In the genomic region with DNA sequence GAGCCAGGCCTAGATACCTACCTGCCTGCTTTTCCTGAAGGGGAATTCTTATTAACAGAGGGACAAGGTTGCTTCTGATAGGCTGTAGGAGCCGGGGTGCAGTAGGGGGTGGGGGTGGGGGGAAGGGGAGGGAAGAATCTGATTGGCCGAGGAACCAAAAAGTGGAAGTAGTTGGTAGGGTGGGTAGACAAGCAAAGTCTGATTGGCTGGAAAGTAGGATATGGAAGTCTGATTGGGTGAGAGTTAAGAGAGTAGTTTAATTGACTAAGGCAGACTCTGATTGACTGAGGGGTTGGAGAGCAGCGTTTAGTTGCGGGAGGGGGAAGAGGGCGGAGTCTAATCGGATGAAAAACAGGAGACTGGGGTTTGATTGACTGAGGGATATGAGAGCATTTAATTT, we compare ENCODE assay signal across 25 cellular contexts. TPM values are rescaled to one million over a fixed set of nuclear protein-coding genes. Genes with fewer than 3 reads are reported as not detected.
DNase-seq lines count a peak whose midpoint lies in the region; ATAC-seq, FAIRE-seq and TF ChIP-seq lines count a peak whose summit lies in the region.
"Had no signal": no experiment of that assay in that cellular context is flagged by ENCODE, and none has a peak within 500 bp of the region (broad histone marks: within the 10 kb centered on the region; RNA-seq: fewer than 3 reads in every experiment).

No MANE protein-coding gene starts in this region.

- peaks cover 6% of the 10 kb centered on the region for H3K27me3 Mint-ChIP-seq in GM23338 (ENCODE audit: insufficient read depth, low read depth, poor library complexity)
- no peaks in the 10 kb centered on the region for H3K27me3 Mint-ChIP-seq in activated T-helper 17 cell treated with anti-CD3 and anti-CD28 coated beads, Interleukin-2, amount 50 U/mL, for 72 hours
- peaks cover 41% of the 10 kb centered on the region for H3K27me3 Mint-ChIP-seq in activated naive CD4-positive, alpha-beta T cell treated with anti-CD3 and anti-CD28 coated beads, Interleukin-2, amount 10 ng/mL, durations not matched to agents 7 days and 5 days
- H3K27me3 Mint-ChIP-seq: type B pancreatic cell had no signal

- H3K4me1 ChIP-seq in GM23338 (ENCODE audit: insufficient read depth) (no peaks in the 10 kb centered on the region), kidney (ENCODE audit: control insufficient read depth in 1 of 2, insufficient read depth in 1 of 2, low read depth in 1 of 2, low read length in 2 of 2) (no peaks in the 10 kb centered on the region)

- CTCF ChIA-PET in activated naive CD4-positive, alpha-beta T cell treated with anti-CD3 and anti-CD28 coated beads, Interleukin-2, amount 10 ng/mL, durations not matched to agents 7 days and 5 days (lab: Charles Lee): no interaction called here

- H3K9me2 ChIP-seq in GM23338 (ENCODE audit: insufficient read depth): no peaks in the 10 kb centered on the region

- DNase-seq in GM23338 (ENCODE audit: low spot score): peak; percentile 44
- DNase-seq in OCI-M1 (lab: John Stamatoyannopoulos, UW): peak; percentile 94
- no peak for DNase-seq in NCI-H226
- no peak for DNase-seq in kidney
- no peak for DNase-seq in activated naive CD4-positive, alpha-beta T cell treated with anti-CD3 and anti-CD28 coated beads, Interleukin-2, amount 10 ng/mL, durations not matched to agents 7 days and 5 days
- no peak for DNase-seq in NCI-H446 (lab: John Stamatoyannopoulos, UW)
- DNase-seq: activated naive CD4-positive, alpha-beta T cell; activated T-cell treated with anti-CD3 and anti-CD28 coated beads for 4 hours; CD8-positive, alpha-beta memory T cell; DMS79; H7; hippocampal formation; NCI-H187 treated with DMSO at 0.1 percent for 48 hours; NK-92 treated with Interleukin-12 subunit alpha and Interleukin-12 subunit beta, amount 100 ng/mL, for 24 hours; stimulated activated CD4-positive, alpha-beta T cell treated with anti-CD3 and anti-CD28 coated beads, Interleukin-4, amount 100 ng/mL, for 1 hour had no signal

- no peaks in the 10 kb centered on the region for H3K9me3 ChIP-seq in kidney (ENCODE audit: control insufficient read depth in 1 of 2, low read length in 2 of 2)
- H3K9me3 ChIP-seq: neutrophil had no signal

- no peaks in the 10 kb centered on the region for H4K20me1 ChIP-seq in GM23338 (replicated peaks; ENCODE audit: insufficient read depth)

- H3K9me3 Mint-ChIP-seq in GM23338: peaks cover 74% of the 10 kb centered on the region
- H3K9me3 Mint-ChIP-seq in activated T-helper 17 cell treated with anti-CD3 and anti-CD28 coated beads, Interleukin-2, amount 50 U/mL, for 72 hours: no peaks in the 10 kb centered on the region
- H3K9me3 Mint-ChIP-seq in activated naive CD4-positive, alpha-beta T cell treated with anti-CD3 and anti-CD28 coated beads, Interleukin-2, amount 10 ng/mL, durations not matched to agents 7 days and 5 days: no peaks in the 10 kb centered on the region
- H3K9me3 Mint-ChIP-seq: CD8-positive, alpha-beta memory T cell; type B pancreatic cell had no signal

- H3K27ac Mint-ChIP-seq in GM23338: no peak overlapping the region
- H3K27ac Mint-ChIP-seq in activated T-helper 17 cell treated with anti-CD3 and anti-CD28 coated beads, Interleukin-2, amount 50 U/mL, for 72 hours: no peak overlapping the region
- H3K27ac Mint-ChIP-seq in activated naive CD4-positive, alpha-beta T cell treated with anti-CD3 and anti-CD28 coated beads, Interleukin-2, amount 10 ng/mL, durations not matched to agents 7 days and 5 days: no peak overlapping the region
- H3K27ac Mint-ChIP-seq: type B pancreatic cell had no signal

- H3K4me3 ChIP-seq in GM23338 (no peak overlapping the region), kidney (ENCODE audit: low read length in 2 of 2) (no peak overlapping the region)

- intact Hi-C loops in kidney (cut with DNase I): no loop called here

- H3K27ac ChIP-seq in C4-2B: peak overlapping the region; percentile 12; the same call in 1 of the 2 replicates
- H3K27ac ChIP-seq in GM23338 (ENCODE audit: low read depth): no peak overlapping the region
- no peak overlapping the region for H3K27ac ChIP-seq in kidney (ENCODE audit: low read depth in 2 of 2, low read length in 2 of 2)
- H3K27ac ChIP-seq: neutrophil had no signal

- H3F3A ChIP-seq in GM23338 (replicated peaks; ENCODE audit: low read depth): no peaks in the 10 kb centered on the region

- TF ChIP-seq CTCF in C4-2B (conservative IDR thresholded peaks at IDR 0.05) (no peak), GM23338 (conservative IDR thresholded peaks at IDR 0.05; ENCODE audit: low read depth in 2 of 2) (no peak), kidney (IDR thresholded peaks at IDR 0.05; ENCODE audit: borderline replicate concordance, extremely low read depth, insufficient read depth) (no peak)

- H3K9ac ChIP-seq in kidney (ENCODE audit: low read length in 2 of 2): no peak overlapping the region

- H3K36me3 Mint-ChIP-seq in GM23338 (ENCODE audit: low read depth): peaks cover 32% of the 10 kb centered on the region
- H3K36me3 Mint-ChIP-seq in activated T-helper 17 cell treated with anti-CD3 and anti-CD28 coated beads, Interleukin-2, amount 50 U/mL, for 72 hours (ENCODE audit: low read depth): no peaks in the 10 kb centered on the region
- H3K36me3 Mint-ChIP-seq in activated naive CD4-positive, alpha-beta T cell treated with anti-CD3 and anti-CD28 coated beads, Interleukin-2, amount 10 ng/mL, durations not matched to agents 7 days and 5 days: no peaks in the 10 kb centered on the region
- H3K36me3 Mint-ChIP-seq: CD8-positive, alpha-beta memory T cell; type B pancreatic cell had no signal

- no peaks in the 10 kb centered on the region for H3K4me1 Mint-ChIP-seq in GM23338
- H3K4me1 Mint-ChIP-seq in activated T-helper 17 cell treated with anti-CD3 and anti-CD28 coated beads, Interleukin-2, amount 50 U/mL, for 72 hours: peaks cover 13% of the 10 kb centered on the region
- peaks cover 10% of the 10 kb centered on the region for H3K4me1 Mint-ChIP-seq in activated naive CD4-positive, alpha-beta T cell treated with anti-CD3 and anti-CD28 coated beads, Interleukin-2, amount 10 ng/mL, durations not matched to agents 7 days and 5 days

- H3K27me3 ChIP-seq in GM23338 (ENCODE audit: insufficient read depth): no peaks in the 10 kb centered on the region

- no peak overlapping the region for H2AFZ ChIP-seq in GM23338

- H3K4me2 ChIP-seq in GM23338: no peak overlapping the region

- H3K4me3 Mint-ChIP-seq in GM23338: no peak overlapping the region; the same call in 2 of the 3 replicates
- H3K4me3 Mint-ChIP-seq in activated T-helper 17 cell treated with anti-CD3 and anti-CD28 coated beads, Interleukin-2, amount 50 U/mL, for 72 hours: peak overlapping the region; percentile 15
- H3K4me3 Mint-ChIP-seq in activated naive CD4-positive, alpha-beta T cell treated with anti-CD3 and anti-CD28 coated beads, Interleukin-2, amount 10 ng/mL, durations not matched to agents 7 days and 5 days: no peak overlapping the region
- H3K4me3 Mint-ChIP-seq: CD8-positive, alpha-beta memory T cell; type B pancreatic cell had no signal

- no peaks in the 10 kb centered on the region for H3K79me2 ChIP-seq in GM23338 (replicated peaks; ENCODE audit: insufficient read depth)

- ATAC-seq in GM23338: peak; percentile 34; the same call in 2 of the 3 replicates
- ATAC-seq in activated T-helper 17 cell treated with anti-CD3 and anti-CD28 coated beads, Interleukin-2, amount 50 U/mL, for 72 hours (replicated peaks): peak; percentile 78

- no peaks in the 10 kb centered on the region for H3K36me3 ChIP-seq in GM23338 (ENCODE audit: insufficient read depth)
- no peaks in the 10 kb centered on the region for H3K36me3 ChIP-seq in kidney (ENCODE audit: control insufficient read depth in 1 of 2, insufficient read depth in 2 of 2, low read length in 2 of 2)
- H3K36me3 ChIP-seq: neutrophil had no signal

- FAIRE-seq in kidney (lab: Jason Lieb, UNC): no peak
- FAIRE-seq: frontal cortex, keratinocyte, TTC549 had no signal

TF ChIP-seq in GM23338, 12 proteins besides CTCF, POLR2A, EP300 and RAD21 (continues in another document):
- TF ChIP-seq NANOG (IDR thresholded peaks at IDR 0.05; ENCODE audit: borderline replicate concordance) (no peak), EZH2 (IDR thresholded peaks at IDR 0.05; ENCODE audit: low read depth, unreplicated experiment) (no peak), ZNF114 (CRISPR knock-in tag; IDR thresholded peaks at IDR 0.05) (no peak), ZNF331 (CRISPR knock-in tag; IDR thresholded peaks at IDR 0.05; ENCODE audit: low read depth) (no peak)
- TF ChIP-seq, protein P1, sequence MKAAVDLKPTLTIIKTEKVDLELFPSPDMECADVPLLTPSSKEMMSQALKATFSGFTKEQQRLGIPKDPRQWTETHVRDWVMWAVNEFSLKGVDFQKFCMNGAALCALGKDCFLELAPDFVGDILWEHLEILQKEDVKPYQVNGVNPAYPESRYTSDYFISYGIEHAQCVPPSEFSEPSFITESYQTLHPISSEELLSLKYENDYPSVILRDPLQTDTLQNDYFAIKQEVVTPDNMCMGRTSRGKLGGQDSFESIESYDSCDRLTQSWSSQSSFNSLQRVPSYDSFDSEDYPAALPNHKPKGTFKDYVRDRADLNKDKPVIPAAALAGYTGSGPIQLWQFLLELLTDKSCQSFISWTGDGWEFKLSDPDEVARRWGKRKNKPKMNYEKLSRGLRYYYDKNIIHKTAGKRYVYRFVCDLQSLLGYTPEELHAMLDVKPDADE (IDR thresholded peaks at IDR 0.05): no peak

RNA-seq across cellular contexts. Expression of a gene that starts 9.4 kb away (rescaled TPM):
- total RNA-seq in GM23338 (2014; rRNA removed; shearing (Covaris generic)): 0.19 and 1.5 TPM in 2 replicates
- 0.24 and 0.35 TPM in 2 replicates for polyA plus RNA-seq in GM23338 (2016; fragmentation: Nextera tagmentation; extraction: Ambion mirVana)
- under 1 TPM; 0.58 to 0.73 TPM for total RNA-seq in activated T-helper 17 cell treated with anti-CD3 and anti-CD28 coated beads, Interleukin-2, amount 50 U/mL, for 72 hours
- total RNA-seq in kidney: 0.09 TPM
- polyA plus RNA-seq in kidney (ENCODE audit: insufficient read depth, low read depth, low replicate concordance): not detected
- total RNA-seq: cardiac septum, frontal cortex, H7, MCF 10A, NCI-H460 had no signal

RNA-seq across cellular contexts. Expression of a gene that starts 19.6 kb away (rescaled TPM):
- total RNA-seq in GM23338 (2014; rRNA removed; shearing (Covaris generic)): not detected in 2 replicates
- polyA plus RNA-seq in GM23338 (2016; fragmentation: Nextera tagmentation; extraction: Ambion mirVana) (not detected in 2 replicates), kidney (ENCODE audit: insufficient read depth, low read depth, low replicate concordance) (not detected)
- under 1 TPM in 1 of 2 donors, not detected in 1; 0.11 TPM for total RNA-seq in activated T-helper 17 cell treated with anti-CD3 and anti-CD28 coated beads, Interleukin-2, amount 50 U/mL, for 72 hours
- not detected for total RNA-seq in kidney
- total RNA-seq: cardiac septum, frontal cortex, H7, MCF 10A, NCI-H460 had no signal
- polyA plus RNA-seq: keratinocyte had no signal

RNA-seq across cellular contexts. Expression of a gene that starts 34.6 kb away (rescaled TPM):
- 1.3 and 1.9 TPM in 2 replicates for total RNA-seq in GM23338 (2014; rRNA removed; shearing (Covaris generic))
- polyA plus RNA-seq in GM23338 (2016; fragmentation: Nextera tagmentation; extraction: Ambion mirVana) (1.6 and 1.8 TPM in 2 replicates), kidney (ENCODE audit: insufficient read depth, low read depth, low replicate concordance) (1.5 TPM)
- total RNA-seq in activated T-helper 17 cell treated with anti-CD3 and anti-CD28 coated beads, Interleukin-2, amount 50 U/mL, for 72 hours: 100 to 1,000 TPM; 126 to 134 TPM
- 12.1 TPM for total RNA-seq in kidney
- total RNA-seq: H7, MCF 10A, NCI-H460 had no signal
- polyA plus RNA-seq: keratinocyte had no signal

RNA-seq across cellular contexts. Expression of a gene that starts 49.2 kb away (rescaled TPM):
- 29.0 and 39.5 TPM in 2 replicates for total RNA-seq in GM23338 (2014; rRNA removed; shearing (Covaris generic))
- polyA plus RNA-seq in GM23338 (2016; fragmentation: Nextera tagmentation; extraction: Ambion mirVana) (8.9 and 10.3 TPM in 2 replicates), kidney (ENCODE audit: insufficient read depth, low read depth, low replicate concordance) (15.4 TPM)
- total RNA-seq in activated T-helper 17 cell treated with anti-CD3 and anti-CD28 coated beads, Interleukin-2, amount 50 U/mL, for 72 hours: 10 to 100 TPM; 27.7 to 30.0 TPM
- total RNA-seq in kidney: 37.1 TPM

Comparison
In these comparisons a context has a peak if more than half of its experiments do, and no peak if none do; other contexts are left out.
1. DNase-seq: peak in GM23338 (single experiment) and OCI-M1 (single experiment); none in NCI-H226 (single experiment), kidney (single experiment), activated naive CD4-positive, alpha-beta T cell treated with anti-CD3 and anti-CD28 coated beads, Interleukin-2, amount 10 ng/mL, durations not matched to agents 7 days and 5 days (single experiment) and NCI-H446 (0 of 2).